8 cellular contexts compared by ENCODE assay signal in the genomic region with DNA sequence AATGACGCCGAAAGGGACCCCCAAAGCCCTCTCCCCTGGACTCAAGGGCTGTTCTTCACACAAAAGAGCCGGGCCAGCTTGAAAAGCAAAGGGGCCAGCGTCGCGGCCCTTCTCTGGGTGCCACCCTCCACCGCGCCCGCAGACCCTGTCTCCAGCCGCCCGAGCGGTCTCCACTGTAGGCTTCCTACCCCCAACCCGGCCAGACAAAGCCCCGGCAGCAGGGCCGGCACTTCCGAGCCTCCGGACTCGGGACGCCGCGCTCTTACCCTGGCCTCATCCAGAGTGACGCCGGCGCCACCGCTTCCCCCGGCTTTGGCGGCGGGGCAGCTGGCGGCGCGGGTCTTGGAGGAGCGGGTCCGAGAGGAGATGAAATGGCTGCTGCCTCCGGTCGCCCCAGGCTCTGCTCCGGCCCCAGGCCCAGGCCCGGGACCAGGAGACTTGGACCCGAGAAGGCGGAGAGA. TPM values are rescaled to one million over a fixed set of nuclear protein-coding genes. Genes with fewer than 3 reads are reported as not detected.
A peak's percentile ranks its signal among the peaks of the same experiment; 100 is the strongest.
DNase-seq lines count a peak whose midpoint lies in the region; ATAC-seq, FAIRE-seq and TF ChIP-seq lines count a peak whose summit lies in the region.

No MANE protein-coding gene starts in this region.

- ATAC-seq in GM18870 (IDR thresholded peaks at IDR 0.05; ENCODE audit: unreplicated experiment) (peak; percentile 15), HG03097 (IDR thresholded peaks at IDR 0.05; ENCODE audit: low FRiP score, unreplicated experiment) (peak; percentile 13), SK-N-SH treated with all-trans-retinoic acid at 6 μM for 48 hours (peak; percentile 60)

- peaks cover 2% of the 10 kb centered on the region for H3K36me3 ChIP-seq in bronchial epithelial cell (ENCODE audit: control insufficient read depth, insufficient read depth, low read length)

- no peak for TF ChIP-seq CTCF in bronchial epithelial cell (IDR thresholded peaks at IDR 0.05; ENCODE audit: insufficient read depth, low read length, severe bottlenecking)

- H3K27me3 ChIP-seq in bronchial epithelial cell (ENCODE audit: control insufficient read depth, insufficient read depth, low read length), result no peaks in the 10 kb centered on the region

- FAIRE-seq in bronchial epithelial cell (lab: Jason Lieb, UNC) (no peak), RCC 7860 (lab: Jason Lieb, UNC) (no peak)

- DNase-seq in AG08395 (ENCODE audit: low spot score) (peak; percentile 8), bronchial epithelial cell (ENCODE audit: low read depth) (no peak), left kidney (ENCODE audit: low read depth, low spot score) (peak; percentile 79), RCC 7860 (ENCODE audit: low spot score) (no peak)
- peak; percentile 6 for DNase-seq in stimulated activated CD8-positive, alpha-beta memory T cell treated with anti-CD3 and anti-CD28 coated beads, Interleukin-15, amount 100 ng/mL, for 24 hours (ENCODE audit: low read depth)

- peak overlapping the region; percentile 97 for H3K4me3 ChIP-seq in bronchial epithelial cell (ENCODE audit: low read depth, low read length)

TF ChIP-seq in SK-N-SH treated with all-trans-retinoic acid at 6 μM for 48 hours, 23 proteins besides CTCF, POLR2A, EP300 and RAD21:
- TF ChIP-seq ZFP3 (CRISPR knock-in tag; IDR thresholded peaks at IDR 0.05) (no peak), TOX (CRISPR knock-in tag; IDR thresholded peaks at IDR 0.05; ENCODE audit: borderline replicate concordance) (no peak), PPARA (CRISPR knock-in tag; IDR thresholded peaks at IDR 0.05; ENCODE audit: borderline replicate concordance) (no peak)
- TF ChIP-seq, protein P1, sequence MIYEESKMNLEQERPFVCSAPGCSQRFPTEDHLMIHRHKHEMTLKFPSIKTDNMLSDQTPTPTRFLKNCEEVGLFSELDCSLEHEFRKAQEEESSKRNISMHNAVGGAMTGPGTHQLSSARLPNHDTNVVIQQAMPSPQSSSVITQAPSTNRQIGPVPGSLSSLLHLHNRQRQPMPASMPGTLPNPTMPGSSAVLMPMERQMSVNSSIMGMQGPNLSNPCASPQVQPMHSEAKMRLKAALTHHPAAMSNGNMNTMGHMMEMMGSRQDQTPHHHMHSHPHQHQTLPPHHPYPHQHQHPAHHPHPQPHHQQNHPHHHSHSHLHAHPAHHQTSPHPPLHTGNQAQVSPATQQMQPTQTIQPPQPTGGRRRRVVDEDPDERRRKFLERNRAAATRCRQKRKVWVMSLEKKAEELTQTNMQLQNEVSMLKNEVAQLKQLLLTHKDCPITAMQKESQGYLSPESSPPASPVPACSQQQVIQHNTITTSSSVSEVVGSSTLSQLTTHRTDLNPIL (CRISPR knock-in tag; IDR thresholded peaks at IDR 0.05; ENCODE audit: low read depth), result no peak
- TF ChIP-seq, protein P2, sequence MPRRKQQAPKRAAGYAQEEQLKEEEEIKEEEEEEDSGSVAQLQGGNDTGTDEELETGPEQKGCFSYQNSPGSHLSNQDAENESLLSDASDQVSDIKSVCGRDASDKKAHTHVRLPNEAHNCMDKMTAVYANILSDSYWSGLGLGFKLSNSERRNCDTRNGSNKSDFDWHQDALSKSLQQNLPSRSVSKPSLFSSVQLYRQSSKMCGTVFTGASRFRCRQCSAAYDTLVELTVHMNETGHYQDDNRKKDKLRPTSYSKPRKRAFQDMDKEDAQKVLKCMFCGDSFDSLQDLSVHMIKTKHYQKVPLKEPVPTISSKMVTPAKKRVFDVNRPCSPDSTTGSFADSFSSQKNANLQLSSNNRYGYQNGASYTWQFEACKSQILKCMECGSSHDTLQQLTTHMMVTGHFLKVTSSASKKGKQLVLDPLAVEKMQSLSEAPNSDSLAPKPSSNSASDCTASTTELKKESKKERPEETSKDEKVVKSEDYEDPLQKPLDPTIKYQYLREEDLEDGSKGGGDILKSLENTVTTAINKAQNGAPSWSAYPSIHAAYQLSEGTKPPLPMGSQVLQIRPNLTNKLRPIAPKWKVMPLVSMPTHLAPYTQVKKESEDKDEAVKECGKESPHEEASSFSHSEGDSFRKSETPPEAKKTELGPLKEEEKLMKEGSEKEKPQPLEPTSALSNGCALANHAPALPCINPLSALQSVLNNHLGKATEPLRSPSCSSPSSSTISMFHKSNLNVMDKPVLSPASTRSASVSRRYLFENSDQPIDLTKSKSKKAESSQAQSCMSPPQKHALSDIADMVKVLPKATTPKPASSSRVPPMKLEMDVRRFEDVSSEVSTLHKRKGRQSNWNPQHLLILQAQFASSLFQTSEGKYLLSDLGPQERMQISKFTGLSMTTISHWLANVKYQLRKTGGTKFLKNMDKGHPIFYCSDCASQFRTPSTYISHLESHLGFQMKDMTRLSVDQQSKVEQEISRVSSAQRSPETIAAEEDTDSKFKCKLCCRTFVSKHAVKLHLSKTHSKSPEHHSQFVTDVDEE (CRISPR knock-in tag; IDR thresholded peaks at IDR 0.05), result no peak

RNA-seq across cellular contexts. Expression of a gene that starts 0.6 kb away (rescaled TPM):
- total RNA-seq in bronchial epithelial cell, result 8.7 and 11.8 TPM in 2 replicates

RNA-seq across cellular contexts. Expression of a gene that starts 13.9 kb away (rescaled TPM):
- 10.5 and 11.6 TPM in 2 replicates for total RNA-seq in bronchial epithelial cell

Comparison
In these comparisons a context has a peak if more than half of its experiments do, and no peak if none do; other contexts are left out.
1. DNase-seq: peak in AG08395 (single experiment), left kidney (single experiment) and stimulated activated CD8-positive, alpha-beta memory T cell treated with anti-CD3 and anti-CD28 coated beads, Interleukin-15, amount 100 ng/mL, for 24 hours (single experiment); none in bronchial epithelial cell (single experiment) and RCC 7860 (single experiment).
2. Peak in every context shown above with its lines, with median percentiles within 50 percentile points of each other: ATAC-seq.